ENCODE assay signal across 8 cellular contexts in genomic region chr9:34546834-34547827, GRCh38. TPM values are rescaled to one million over a fixed set of nuclear protein-coding genes. Genes with fewer than 3 reads are reported as not detected.
DNase-seq lines count a peak whose midpoint lies in the region; ATAC-seq and TF ChIP-seq lines count a peak whose summit lies in the region.

No MANE protein-coding gene starts in this region.

- H3K18ac ChIP-seq in neuronal stem cell (ENCODE audit: low read length): peak overlapping the region; percentile 74

- BruUV-seq in A673 (replicated peaks; lab: Mats Ljungman, UMichigan): no TSS peak

- H3K4ac ChIP-seq in neuronal stem cell (ENCODE audit: low read length): no peak overlapping the region

- no peaks in the 10 kb centered on the region for H3K4me1 ChIP-seq in A673 (ENCODE audit: insufficient read depth, low read length, poor library complexity, severe bottlenecking)
- peaks cover 0 to 2% of the 10 kb centered on the region in 2 donors for H3K4me1 ChIP-seq in neuronal stem cell (ENCODE audit: control insufficient read depth in 2 of 2, insufficient read depth in 1 of 2, low read depth in 1 of 2, low read length in 2 of 2)
- H3K4me1 ChIP-seq in transverse colon: peaks cover 0 to 3% (median 0%) of the 10 kb centered on the region in 4 donors

- peak; percentile 78 for TF ChIP-seq CTCF in A673 (conservative IDR thresholded peaks at IDR 0.05; ENCODE audit: low read depth, low read length)
- TF ChIP-seq CTCF in GM13976 (IDR thresholded peaks at IDR 0.05; ENCODE audit: borderline replicate concordance, control extremely low read depth, extremely low read depth, insufficient read depth, missing control alignments): peak; percentile 58
- TF ChIP-seq CTCF in transverse colon (IDR thresholded peaks at IDR 0.05): peak; percentile 54 to 81 (median 69)

- no peak for TF ChIP-seq POLR2A in transverse colon (IDR thresholded peaks at IDR 0.05)

- peak overlapping the region; percentile 70 for H3K9ac ChIP-seq in neuronal stem cell (ENCODE audit: low read depth, low read length, poor library complexity)

- no peak overlapping the region for H2AFZ ChIP-seq in neuronal stem cell (ENCODE audit: low read length)

- TF ChIP-seq EP300 in transverse colon (IDR thresholded peaks at IDR 0.05; ENCODE audit: low read depth): no peak

- H3K27ac ChIP-seq in A673 (ENCODE audit: low read depth, low read length, poor library complexity, severe bottlenecking) (no peak overlapping the region), neuronal stem cell (replicated peaks; ENCODE audit: low read length) (no peak overlapping the region), transverse colon (no peak overlapping the region)

- no peak for ATAC-seq in HG03469 (IDR thresholded peaks at IDR 0.05; ENCODE audit: unreplicated experiment)

- peak; percentile 83 for DNase-seq in A673 (ENCODE audit: low spot score)
- peak; percentile 59 for DNase-seq in GM13976 (ENCODE audit: low spot score)
- DNase-seq in NCI-H748 treated with DMSO at 0.1 percent for 48 hours (lab: John Stamatoyannopoulos, UW): peak; percentile 16
- peak; percentile 58 for DNase-seq in activated T-cell treated with anti-CD3 and anti-CD28 coated beads for 48 hours (ENCODE audit: low read depth)
- peak; percentile 38 for DNase-seq in fibroblast of the conjunctiva (ENCODE audit: low read depth)
- peak; percentile 69 for DNase-seq in neuronal stem cell (ENCODE audit: low spot score)
- DNase-seq in transverse colon: peak; percentile 64

- H3K27me3 ChIP-seq in A673 (replicated peaks; ENCODE audit: insufficient read depth, low read depth, low read length, poor library complexity) (no peaks in the 10 kb centered on the region), neuronal stem cell (ENCODE audit: control insufficient read depth in 3 of 3, insufficient read depth in 3 of 3, low read depth in 1 of 3, low read length in 3 of 3) (no peaks in the 10 kb centered on the region), transverse colon (peaks cover 7% of the 10 kb centered on the region)

- H3K79me1 ChIP-seq in neuronal stem cell (ENCODE audit: low read depth, low read length): peaks cover 3% of the 10 kb centered on the region

- intact Hi-C loops in A673 (cut with micrococcal nuclease; ENCODE audit: unreplicated experiment): loop anchor here (2.0 to 5.0 kb wide), 3 partner anchors 110 to 215 kb away; no protein-coding TSS in a partner anchor
- intact Hi-C loops in transverse colon (cut with DNase I; ENCODE audit: low total_unique reads): no loop called here

- peak overlapping the region; percentile 27 for H2BK5ac ChIP-seq in neuronal stem cell (ENCODE audit: low read length)

- no peak overlapping the region for H3K14ac ChIP-seq in neuronal stem cell (ENCODE audit: low read length)

- H2BK12ac ChIP-seq in neuronal stem cell (ENCODE audit: low read length): no peak overlapping the region

- in situ Hi-C loops in GM13976 (cut with MboI; ENCODE audit: low sequenced_read_pairs, unreplicated experiment): no loop called here
- in situ Hi-C loops in transverse colon (cut with MboI; ENCODE audit: low pct_ligation_motif_present in 1 of 4, low pct_unique_long_range_greater_than_20kb in 1 of 4, low sequenced_read_pairs in 3 of 4): loop anchor here in 2 of 4 donors (10.0 kb wide), 2 partner anchors 48 to 58 kb away; no protein-coding TSS in a partner anchor

- H2BK15ac ChIP-seq in neuronal stem cell (ENCODE audit: low read length): peak overlapping the region; percentile 9

- POLR2A ChIA-PET in A673 (lab: Charles Lee; ENCODE audit: low non-redundant PET): no interaction called here

- no peak overlapping the region for H4K91ac ChIP-seq in neuronal stem cell (ENCODE audit: low read depth, low read length, poor library complexity)

- CTCF ChIA-PET in A673 (lab: Charles Lee): interaction anchor here (1.1 to 1.4 kb wide), 4 partner anchors 40 to 143 kb away, joined by 3 to 16 read pairs (median 9); no protein-coding TSS in a partner anchor

- no peaks in the 10 kb centered on the region for H3K36me3 ChIP-seq in A673 (ENCODE audit: insufficient read depth, low read length, poor library complexity, severe bottlenecking)
- peaks cover 2 to 24% of the 10 kb centered on the region in 2 donors for H3K36me3 ChIP-seq in neuronal stem cell (replicated peaks in 1 of 2; ENCODE audit: control insufficient read depth in 2 of 2, insufficient read depth in 2 of 2, low read length in 2 of 2)
- no peaks in the 10 kb centered on the region for H3K36me3 ChIP-seq in transverse colon

- H3K4me3 ChIP-seq in A673 (ENCODE audit: low read depth, low read length, poor library complexity, severe bottlenecking) (no peak overlapping the region), neuronal stem cell (ENCODE audit: low read length in 2 of 2) (no peak overlapping the region), transverse colon (no peak overlapping the region)

- H2AK5ac ChIP-seq in neuronal stem cell (ENCODE audit: low read depth, low read length): peak overlapping the region; percentile 65

- WGBS in neuronal stem cell (ENCODE audit: extremely low coverage in 2 of 2, insufficient read length in 2 of 2, insufficient replicate concordance in 1 of 2), 2 donors: no CpG with 5 or more reads among the region's 16 CpGs
- 60% methylated on average over 16 of the region's 16 CpGs; no CpG with 5 or more reads in 1 of the 2 donors for WGBS in transverse colon (ENCODE audit: low coverage in 1 of 2), 2 donors

- H3K9me3 ChIP-seq in A673 (ENCODE audit: low read depth, low read length, poor library complexity, severe bottlenecking) (no peaks in the 10 kb centered on the region), neuronal stem cell (replicated peaks in 1 of 2; ENCODE audit: control insufficient read depth in 2 of 2, insufficient read depth in 1 of 2, low read depth in 1 of 2, low read length in 2 of 2) (peaks cover 0 to under 1% of the 10 kb centered on the region in 2 donors), transverse colon (no peaks in the 10 kb centered on the region)

- peak overlapping the region; percentile 44 for H3K23ac ChIP-seq in neuronal stem cell (ENCODE audit: low read depth, low read length, poor library complexity)

- H4K8ac ChIP-seq in neuronal stem cell (ENCODE audit: low read depth, low read length): no peak overlapping the region

- no peak overlapping the region for H3K4me2 ChIP-seq in neuronal stem cell (ENCODE audit: insufficient read depth, low read length, poor library complexity, severe bottlenecking)

- no peak overlapping the region for H2BK120ac ChIP-seq in neuronal stem cell (ENCODE audit: low read depth, low read length)

RNA-seq across cellular contexts. Expression of gene ENHO, which starts 24.3 kb away (rescaled TPM):
- total RNA-seq in A673 (2021) (1.2 and 2.8 TPM in 2 replicates), transverse colon (1 to 10 TPM in 2 of 4 donors, not detected in 2; 1.4 to 1.7 TPM)
- 18.0 TPM for polyA plus RNA-seq in neuronal stem cell (2013, experiment 1 of 2)
- 16.3 TPM for polyA plus RNA-seq in neuronal stem cell (2013, experiment 2 of 2)

RNA-seq across cellular contexts. Expression of gene CNTFR, which starts 42.4 kb away (rescaled TPM):
- total RNA-seq in A673 (2021) (3.7 and 4.5 TPM in 2 replicates), transverse colon (10 to 100 TPM in 1 of 4 donors, 1 to 10 TPM in 3; 5.2 to 59.1 (median 6.8) TPM)
- polyA plus RNA-seq in neuronal stem cell (2013, experiment 1 of 2): 127 TPM
- 126 TPM for polyA plus RNA-seq in neuronal stem cell (2013, experiment 2 of 2)

Comparison
In these comparisons a context has a peak if more than half of its experiments do, and no peak if none do; other contexts are left out.
1. DNase-seq: peak in every context shown above with its lines; median percentile 83 in A673; 69 in neuronal stem cell; 64 in transverse colon; 59 in GM13976; 58 in activated T-cell treated with anti-CD3 and anti-CD28 coated beads for 48 hours; 38 in fibroblast of the conjunctiva; 16 in NCI-H748 treated with DMSO at 0.1 percent for 48 hours.